28 cellular contexts compared by ENCODE assay signal in genomic region chr9:72407047-72407446, GRCh38.
"Had no signal": no experiment of that assay in that cellular context is flagged by ENCODE, and none has a peak within 500 bp of the region (broad histone marks: within the 10 kb centered on the region; RNA-seq: fewer than 3 reads in every experiment).

No MANE protein-coding gene starts in this region.

- H3K27ac Mint-ChIP-seq: activated CD4-positive, alpha-beta memory T cell treated with anti-CD3 and anti-CD28 coated beads for 36 hours; activated CD4-positive, alpha-beta T cell treated with anti-CD3 and anti-CD28 coated beads, Interleukin-2, amount 10 ng/mL, durations not matched to agents 7 days and 5 days; activated naive CD8-positive, alpha-beta T cell had no signal

- H3K9me3 ChIP-seq: MG63 had no signal

- H3K27me3 Mint-ChIP-seq: activated CD4-positive, alpha-beta memory T cell treated with anti-CD3 and anti-CD28 coated beads for 36 hours; activated CD4-positive, alpha-beta T cell treated with anti-CD3 and anti-CD28 coated beads, Interleukin-2, amount 10 ng/mL, durations not matched to agents 7 days and 5 days had no signal

- H3K36me3 Mint-ChIP-seq: activated CD4-positive, alpha-beta memory T cell treated with anti-CD3 and anti-CD28 coated beads for 36 hours; activated naive CD8-positive, alpha-beta T cell had no signal

- H3K9me3 Mint-ChIP-seq: activated CD4-positive, alpha-beta memory T cell treated with anti-CD3 and anti-CD28 coated beads for 36 hours; activated CD4-positive, alpha-beta T cell treated with anti-CD3 and anti-CD28 coated beads, Interleukin-2, amount 10 ng/mL, durations not matched to agents 7 days and 5 days; activated T-cell treated with anti-CD3 and anti-CD28 coated beads, Interleukin-2, amount 50 U/mL, for 4 hours had no signal

- H3K36me3 ChIP-seq: brain microvascular endothelial cell, MG63 had no signal

- ATAC-seq: activated T-cell treated with anti-CD3 and anti-CD28 coated beads, Interleukin-2, amount 50 U/mL, for 4 hours; Panc1; Right ventricle myocardium inferior had no signal

- H3K4me3 Mint-ChIP-seq: activated CD4-positive, alpha-beta memory T cell treated with anti-CD3 and anti-CD28 coated beads for 36 hours; activated CD4-positive, alpha-beta T cell treated with anti-CD3 and anti-CD28 coated beads, Interleukin-2, amount 10 ng/mL, durations not matched to agents 7 days and 5 days; activated naive CD8-positive, alpha-beta T cell; activated T-cell treated with anti-CD3 and anti-CD28 coated beads, Interleukin-2, amount 50 U/mL, for 4 hours had no signal

- H3K27ac ChIP-seq: brain microvascular endothelial cell, SK-N-MC, VCaP had no signal

- H3K4me3 ChIP-seq: MG63, SK-N-MC had no signal

- H3K4me1 Mint-ChIP-seq: activated CD4-positive, alpha-beta T cell treated with anti-CD3 and anti-CD28 coated beads, Interleukin-2, amount 10 ng/mL, durations not matched to agents 7 days and 5 days had no signal

- H3K27me3 ChIP-seq: brain microvascular endothelial cell, MG63 had no signal

- DNase-seq: activated CD4-positive, alpha-beta memory T cell treated with anti-CD3 and anti-CD28 coated beads for 36 hours; activated CD4-positive, alpha-beta T cell treated with anti-CD3 and anti-CD28 coated beads, Interleukin-2, amount 10 ng/mL, durations not matched to agents 7 days and 5 days; activated CD4-positive, CD25-positive, alpha-beta regulatory T cell; activated CD8-positive, alpha-beta memory T cell treated with anti-CD3 and anti-CD28 coated beads for 24 hours; activated effector memory CD4-positive, alpha-beta T cell treated with anti-CD3 and anti-CD28 coated beads, Interleukin-2, amount 50 U/mL, for 16 hours; activated naive CD4-positive, alpha-beta T cell treated with Interleukin-2 at 50 U/mL for 16 hours; activated T-cell treated with anti-CD3 and anti-CD28 coated beads, Interleukin-2, amount 50 U/mL, for 4 hours; amygdala; brain microvascular endothelial cell; MG63; MV-4-11; NCI-H1092 treated with DMSO at 0.1 percent for 48 hours; NCI-H1417 treated with DMSO at 0.1 percent for 48 hours; NCI-H1694 treated with DMSO at 0.1 percent for 48 hours; NCI-H2081; NCI-H2171; NCI-H2227 treated with DMSO at 0.1 percent for 48 hours; NCI-H446 treated with DMSO at 0.1 percent for 48 hours; NCI-H524 treated with DMSO at 0.1 percent for 48 hours; NCI-H748 treated with DMSO at 0.1 percent for 48 hours; OCI-M1; RPMI8226; T-helper 1 cell had no signal
